In the genomic region with DNA sequence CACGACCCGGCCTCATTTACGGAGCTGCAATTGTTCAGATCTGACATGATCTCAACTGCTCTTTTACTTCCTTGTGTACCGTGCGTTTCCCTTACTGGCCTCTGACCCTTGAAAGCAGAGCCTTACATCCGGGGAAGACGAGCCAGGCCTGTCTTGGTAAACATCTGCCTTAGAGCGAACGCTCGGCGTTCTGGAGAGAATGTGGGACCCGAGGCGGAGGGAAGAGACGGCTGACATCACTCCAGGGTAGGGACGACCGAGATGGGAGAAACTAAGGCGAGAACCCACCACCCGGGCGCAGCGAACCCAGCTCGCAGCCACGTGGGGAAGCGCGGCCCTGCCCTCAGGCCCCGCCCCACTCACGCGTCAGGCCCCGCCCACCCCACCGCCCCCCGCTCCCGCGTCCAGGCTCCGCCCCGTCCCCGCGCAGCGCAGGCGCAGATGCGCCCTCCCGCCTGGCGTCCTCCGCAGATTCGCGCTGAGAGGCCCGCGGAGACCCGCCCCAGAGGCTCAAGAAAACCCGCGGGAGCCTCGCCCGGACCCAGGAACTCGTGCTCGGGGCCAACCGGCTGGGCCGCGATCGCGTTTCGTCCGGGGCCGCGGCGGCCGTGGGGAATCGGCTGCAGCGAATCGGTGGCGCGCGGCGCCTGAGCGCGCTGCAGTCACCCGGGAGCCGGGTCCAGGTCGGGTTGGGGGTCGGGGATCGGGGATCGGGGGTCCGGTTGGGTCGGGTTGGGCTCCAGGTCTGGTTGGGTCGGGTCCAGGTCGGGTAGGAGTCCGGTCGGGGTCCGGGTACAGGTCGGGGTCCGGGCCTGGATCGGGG, we compare ENCODE assay signal across 8 cellular contexts. TPM values are rescaled to one million over a fixed set of nuclear protein-coding genes. Genes with fewer than 3 reads are reported as not detected.
DNase-seq lines count a peak whose midpoint lies in the region; ATAC-seq, FAIRE-seq and TF ChIP-seq lines count a peak whose summit lies in the region.

Gene TELO2 (plus strand): TSS at position 438 of the 823 bp plus-strand sequence. CDS start 922 bp downstream, outside the sequence.

- H3K36me3 ChIP-seq in OCI-LY3 (replicated peaks; ENCODE audit: low read depth, low read length) = peaks cover 16% of the 10 kb centered on the region
- peaks cover 3 to 8% of the 10 kb centered on the region in 2 experiments for H3K36me3 ChIP-seq in endothelial cell of umbilical vein (ENCODE audit: control insufficient read depth in 2 of 2, extremely low read depth in 1 of 2, insufficient read depth in 2 of 2, low read length in 2 of 2)

- TF ChIP-seq POLR2A in endothelial cell of umbilical vein (IDR thresholded peaks at IDR 0.05; ENCODE audit: low read depth, low read length) = peak; percentile 68

- H2AFZ ChIP-seq in OCI-LY3 (ENCODE audit: low read depth, low read length) (peak within 1 kb of the TSS; percentile 19), endothelial cell of umbilical vein (ENCODE audit: low read depth, low read length) (peak within 1 kb of the TSS; percentile 98)

- dilution Hi-C loops in endothelial cell of umbilical vein (cut with MboI; ENCODE audit: extremely low pct_ligation_motif_present, low sequenced_read_pairs) = no loop called here

- H3K4me3 ChIP-seq in OCI-LY3 (ENCODE audit: low read length) (peak within 1 kb of the TSS; percentile 81), endothelial cell of umbilical vein (replicated peaks in 1 of 3; ENCODE audit: insufficient read depth in 1 of 3, low read depth in 1 of 3, low read length in 3 of 3) (peak within 1 kb of the TSS; percentile 67 to 85 (median 77))

- CTCF ChIA-PET in endothelial cell of umbilical vein (lab: Charles Lee) = interaction anchor here (0.6 to 2.3 kb wide), 12 partner anchors 10 to 232 kb away, joined by 3 to 24 read pairs (median 6); partner anchors contain the start of genes JPT2 and MAPK8IP3

- peaks cover 24% of the 10 kb centered on the region for H3K79me2 ChIP-seq in OCI-LY3 (ENCODE audit: low read length)
- H3K79me2 ChIP-seq in endothelial cell of umbilical vein (ENCODE audit: control insufficient read depth, insufficient read depth, low read length) = peaks cover 19% of the 10 kb centered on the region

- H3K4me1 ChIP-seq in OCI-LY3 (ENCODE audit: low read length) = peaks cover 12% of the 10 kb centered on the region
- H3K4me1 ChIP-seq in endothelial cell of umbilical vein (ENCODE audit: control insufficient read depth, extremely low read depth, insufficient read depth, low read length) = peaks cover 15% of the 10 kb centered on the region

- no peaks in the 10 kb centered on the region for H3K9me1 ChIP-seq in endothelial cell of umbilical vein (replicated peaks; ENCODE audit: control insufficient read depth, extremely low read depth, insufficient read depth, low read length)

- H3K9me3 ChIP-seq in OCI-LY3 (ENCODE audit: insufficient read depth, low read length) (no peaks in the 10 kb centered on the region), endothelial cell of umbilical vein (replicated peaks; ENCODE audit: control insufficient read depth, insufficient read depth, low read length) (no peaks in the 10 kb centered on the region)

- H3K27ac ChIP-seq in OCI-LY3 (ENCODE audit: low read length) (peak within 1 kb of the TSS; percentile 55), endothelial cell of umbilical vein (ENCODE audit: insufficient read depth, low read depth, low read length) (peak within 1 kb of the TSS; percentile 84)

- H3K4me2 ChIP-seq in OCI-LY3 (ENCODE audit: low read length) (peak within 1 kb of the TSS; percentile 90), endothelial cell of umbilical vein (ENCODE audit: insufficient read depth, low read length) (peak within 1 kb of the TSS; percentile 83)

- peak within 1 kb of the TSS; percentile 79 for H3K9ac ChIP-seq in OCI-LY3 (ENCODE audit: low read length)
- peak within 1 kb of the TSS; percentile 93 for H3K9ac ChIP-seq in endothelial cell of umbilical vein (replicated peaks; ENCODE audit: extremely low read depth, insufficient read depth, low read length)

- ATAC-seq in GM18873 (IDR thresholded peaks at IDR 0.05; ENCODE audit: low FRiP score, unreplicated experiment) = peak; percentile 40
- ATAC-seq in HG03521 (IDR thresholded peaks at IDR 0.05; ENCODE audit: unreplicated experiment) = peak; percentile 65

- POLR2A ChIA-PET in endothelial cell of umbilical vein (lab: Charles Lee) = interaction anchor here (0.7 kb wide), 1 partner anchor 17 kb away, joined by 4 read pairs; no protein-coding TSS in a partner anchor

- no peak for TF ChIP-seq CTCF in OCI-LY3 (IDR thresholded peaks at IDR 0.05; ENCODE audit: low read depth, low read length)
- no peak for TF ChIP-seq CTCF in endothelial cell of umbilical vein (IDR thresholded peaks at IDR 0.05; ENCODE audit: extremely low read depth in 1 of 2, insufficient read depth in 1 of 2, low read depth in 1 of 2, low read length in 2 of 2)

- H4K20me1 ChIP-seq in OCI-LY3 (ENCODE audit: insufficient read depth, low read length) (no peaks in the 10 kb centered on the region), endothelial cell of umbilical vein (replicated peaks; ENCODE audit: control insufficient read depth, extremely low read depth, insufficient read depth, low read length) (no peaks in the 10 kb centered on the region)

- intact Hi-C loops in endothelial cell of umbilical vein (cut with micrococcal nuclease) = loop anchor here (5.0 kb wide), 1 partner anchor 214 kb away; the partner anchor contains the start of gene MAPK8IP3

- BruUV-seq in endothelial cell of umbilical vein (replicated peaks; lab: Mats Ljungman, UMichigan) = TSS peak; percentile 69

- FAIRE-seq in endothelial cell of umbilical vein (lab: Jason Lieb, UNC) = peak; percentile 68

- H3K27me3 ChIP-seq in OCI-LY3 (ENCODE audit: low read depth, low read length) (no peaks in the 10 kb centered on the region), endothelial cell of umbilical vein (ENCODE audit: control insufficient read depth in 2 of 2, insufficient read depth in 2 of 2, low read length in 2 of 2) (no peaks in the 10 kb centered on the region)

- peak; percentile 98 for DNase-seq in AG08395 (ENCODE audit: low spot score)
- peak; percentile 88 for DNase-seq in activated T-cell treated with anti-CD3 and anti-CD28 coated beads for 1 hour (ENCODE audit: low read depth)
- DNase-seq in endothelial cell of umbilical vein (ENCODE audit: low read depth, low spot score) = peak; percentile 63
- peak; percentile 89 for DNase-seq in midbrain (lab: John Stamatoyannopoulos, UW)
- DNase-seq in stimulated activated CD8-positive, alpha-beta memory T cell treated with anti-CD3 and anti-CD28 coated beads, Interleukin-15, amount 100 ng/mL, for 4 hours (ENCODE audit: low read depth in 2 of 2) = peak; percentile 58 to 72

TF ChIP-seq in endothelial cell of umbilical vein, 7 proteins besides CTCF, POLR2A, EP300 and RAD21:
- TF ChIP-seq FOS (IDR thresholded peaks at IDR 0.05; ENCODE audit: borderline replicate concordance, insufficient read depth, low read length) (no peak), POLR2AphosphoS5 (IDR thresholded peaks at IDR 0.05; ENCODE audit: insufficient read depth, low read depth, low read length) (peak; percentile 73), MAX (IDR thresholded peaks at IDR 0.05; ENCODE audit: insufficient read depth, insufficient read length) (peak; percentile 75)

RNA-seq across cellular contexts. Expression of gene TELO2, which starts in this region (rescaled TPM):
- total RNA-seq in endothelial cell of umbilical vein = 60.5 and 61.6 TPM in 2 replicates
- 30.7 and 32.8 TPM in 2 replicates for polyA plus RNA-seq in endothelial cell of umbilical vein
- 14.5 and 21.1 TPM in 2 replicates for polyA plus RNA-seq in endothelial cell of umbilical vein (2011; cell fraction: cytosol; rRNA removed)
- polyA plus RNA-seq in endothelial cell of umbilical vein (2011; cell fraction: nucleus; rRNA removed) = 124 and 125 TPM in 2 replicates
- 25.5 and 32.2 TPM in 2 replicates for polyA plus RNA-seq in endothelial cell of umbilical vein (2012)
- 9.7 and 17.8 TPM in 2 replicates for polyA minus RNA-seq in endothelial cell of umbilical vein
- polyA minus RNA-seq in endothelial cell of umbilical vein (2011; cell fraction: cytosol; rRNA and poly(A)+ RNA removed) = 16.3 TPM
- polyA minus RNA-seq in endothelial cell of umbilical vein (2011; cell fraction: nucleus; rRNA and poly(A)+ RNA removed) = 21.6 and 26.8 TPM in 2 replicates

Comparison
In these comparisons a context has a peak if more than half of its experiments do, and no peak if none do; other contexts are left out.
1. Peak in every context shown above with its lines: DNase-seq, ATAC-seq, H3K4me3 ChIP-seq and H3K27ac ChIP-seq.